ENCODE assay signal across 1 cellular context in the genomic region with DNA sequence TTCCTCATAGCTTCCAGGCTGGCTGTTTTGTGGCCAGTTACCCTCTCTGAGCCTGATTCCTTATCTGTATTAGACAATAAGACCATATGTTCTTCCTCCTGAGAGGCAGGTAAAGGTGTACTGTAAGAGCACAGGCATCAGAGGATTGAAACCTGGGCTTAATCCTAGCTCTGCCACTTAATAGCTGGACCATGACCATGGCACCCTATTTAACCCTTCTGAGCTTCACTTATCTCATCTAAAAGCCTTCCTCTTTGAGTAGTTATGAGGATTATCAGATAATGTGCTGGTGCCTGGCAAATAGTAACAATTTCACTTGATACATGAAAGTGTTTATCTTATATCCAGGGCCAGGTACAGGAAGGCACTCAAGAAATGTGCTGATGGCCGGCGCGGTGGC.
A peak's percentile ranks its signal among the peaks of the same experiment; 100 is the strongest.
TF ChIP-seq lines count a peak whose summit lies in the region.

No MANE protein-coding gene starts in this region.

TF ChIP-seq in HepG2, 621 proteins besides CTCF, POLR2A, EP300 and RAD21:
- TF ChIP-seq, protein P1, sequence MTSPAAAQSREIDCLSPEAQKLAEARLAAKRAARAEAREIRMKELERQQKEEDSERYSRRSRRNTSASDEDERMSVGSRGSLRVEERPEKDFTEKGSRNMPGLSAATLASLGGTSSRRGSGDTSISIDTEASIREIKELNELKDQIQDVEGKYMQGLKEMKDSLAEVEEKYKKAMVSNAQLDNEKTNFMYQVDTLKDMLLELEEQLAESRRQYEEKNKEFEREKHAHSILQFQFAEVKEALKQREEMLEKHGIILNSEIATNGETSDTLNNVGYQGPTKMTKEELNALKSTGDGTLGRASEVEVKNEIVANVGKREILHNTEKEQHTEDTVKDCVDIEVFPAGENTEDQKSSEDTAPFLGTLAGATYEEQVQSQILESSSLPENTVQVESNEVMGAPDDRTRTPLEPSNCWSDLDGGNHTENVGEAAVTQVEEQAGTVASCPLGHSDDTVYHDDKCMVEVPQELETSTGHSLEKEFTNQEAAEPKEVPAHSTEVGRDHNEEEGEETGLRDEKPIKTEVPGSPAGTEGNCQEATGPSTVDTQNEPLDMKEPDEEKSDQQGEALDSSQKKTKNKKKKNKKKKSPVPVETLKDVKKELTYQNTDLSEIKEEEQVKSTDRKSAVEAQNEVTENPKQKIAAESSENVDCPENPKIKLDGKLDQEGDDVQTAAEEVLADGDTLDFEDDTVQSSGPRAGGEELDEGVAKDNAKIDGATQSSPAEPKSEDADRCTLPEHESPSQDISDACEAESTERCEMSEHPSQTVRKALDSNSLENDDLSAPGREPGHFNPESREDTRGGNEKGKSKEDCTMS (CRISPR knock-in tag; conservative IDR thresholded peaks at IDR 0.05): no peak
- TF ChIP-seq AGO2 (optimal IDR thresholded peaks at IDR 0.05; ENCODE audit: low read depth, low read length) (peak; percentile 48), RBM22 (optimal IDR thresholded peaks at IDR 0.05; ENCODE audit: low read length) (peak; percentile 78), POGZ (CRISPR knock-in tag; IDR thresholded peaks at IDR 0.05) (no peak)
- TF ChIP-seq, protein P2, sequence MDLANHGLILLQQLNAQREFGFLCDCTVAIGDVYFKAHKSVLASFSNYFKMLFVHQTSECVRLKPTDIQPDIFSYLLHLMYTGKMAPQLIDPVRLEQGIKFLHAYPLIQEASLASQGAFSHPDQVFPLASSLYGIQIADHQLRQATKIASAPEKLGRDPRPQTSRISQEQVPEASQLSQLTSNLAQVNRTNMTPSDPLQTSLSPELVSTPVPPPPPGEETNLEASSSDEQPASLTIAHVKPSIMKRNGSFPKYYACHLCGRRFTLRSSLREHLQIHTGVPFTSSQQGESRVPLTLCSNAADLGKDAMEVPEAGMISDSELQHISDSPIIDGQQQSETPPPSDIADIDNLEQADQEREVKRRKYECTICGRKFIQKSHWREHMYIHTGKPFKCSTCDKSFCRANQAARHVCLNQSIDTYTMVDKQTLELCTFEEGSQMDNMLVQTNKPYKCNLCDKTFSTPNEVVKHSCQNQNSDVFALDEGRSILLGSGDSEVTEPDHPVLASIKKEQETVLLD (CRISPR knock-in tag; IDR thresholded peaks at IDR 0.05; ENCODE audit: low read depth): no peak
TF ChIP-seq in HepG2: peak in this region for 2.
